In the genomic region with DNA sequence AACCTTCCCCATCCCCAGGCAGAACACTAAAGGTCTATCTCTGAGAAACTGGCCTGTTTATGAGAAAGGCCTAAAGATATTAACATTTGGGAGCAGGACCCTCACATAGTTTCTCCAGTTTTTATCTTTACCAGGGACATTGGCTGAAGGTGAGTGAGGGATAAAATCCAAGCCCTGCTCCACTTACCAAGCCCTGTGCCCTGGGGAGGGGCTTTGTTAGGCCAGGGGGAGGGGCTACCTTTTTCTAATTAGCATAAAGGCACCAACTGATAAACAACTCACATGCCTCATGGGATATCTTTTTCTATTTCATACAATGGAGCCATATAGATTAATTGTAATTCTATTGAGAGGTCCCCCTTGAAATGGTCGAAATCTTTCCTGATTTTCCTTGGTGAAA, we compare ENCODE assay signal across 31 cellular contexts. TPM values are rescaled to one million over a fixed set of nuclear protein-coding genes. Genes with fewer than 3 reads are reported as not detected.
"Had no signal": no experiment of that assay in that cellular context is flagged by ENCODE, and none has a peak within 500 bp of the region (broad histone marks: within the 10 kb centered on the region; RNA-seq: fewer than 3 reads in every experiment).

No MANE protein-coding gene starts in this region.

- H3K36me3 Mint-ChIP-seq: activated naive CD8-positive, alpha-beta T cell had no signal

- H3K9me3 Mint-ChIP-seq: activated CD4-positive, alpha-beta memory T cell treated with anti-CD3 and anti-CD28 coated beads, Interleukin-2, amount 10 ng/mL, durations not matched to agents 7 days and 5 days; activated CD4-positive, alpha-beta T cell treated with anti-CD3 and anti-CD28 coated beads, Interleukin-2, amount 10 ng/mL, durations not matched to agents 7 days and 5 days; activated T-cell treated with anti-CD3 and anti-CD28 coated beads, Interleukin-2, amount 50 U/mL, for 24 hours; activated T-cell treated with anti-CD3 and anti-CD28 coated beads, Interleukin-2, amount 50 U/mL, for 72 hours; effector memory CD8-positive, alpha-beta T cell had no signal

- H3K27me3 ChIP-seq: adrenal gland, body of pancreas, esophagus squamous epithelium had no signal

- H3K4me1 Mint-ChIP-seq: activated CD4-positive, alpha-beta T cell treated with anti-CD3 and anti-CD28 coated beads, Interleukin-2, amount 10 ng/mL, durations not matched to agents 7 days and 5 days had no signal

- H3K4me3 ChIP-seq: adrenal gland, body of pancreas, esophagus squamous epithelium had no signal

- H3K27me3 Mint-ChIP-seq: activated T-cell treated with anti-CD3 and anti-CD28 coated beads, Interleukin-2, amount 50 U/mL, for 24 hours; effector memory CD8-positive, alpha-beta T cell had no signal

- H3K27ac ChIP-seq: adrenal gland, body of pancreas, epithelial cell of prostate, esophagus squamous epithelium had no signal

- H3K9me3 ChIP-seq: adrenal gland, body of pancreas, esophagus squamous epithelium had no signal

- H3K4me3 Mint-ChIP-seq: activated CD4-positive, alpha-beta memory T cell treated with anti-CD3 and anti-CD28 coated beads, Interleukin-2, amount 10 ng/mL, durations not matched to agents 7 days and 5 days; activated CD4-positive, alpha-beta T cell treated with anti-CD3 and anti-CD28 coated beads, Interleukin-2, amount 10 ng/mL, durations not matched to agents 7 days and 5 days; activated naive CD8-positive, alpha-beta T cell; activated T-cell treated with anti-CD3 and anti-CD28 coated beads, Interleukin-2, amount 50 U/mL, for 24 hours; activated T-cell treated with anti-CD3 and anti-CD28 coated beads, Interleukin-2, amount 50 U/mL, for 72 hours; effector memory CD8-positive, alpha-beta T cell had no signal

- ATAC-seq: activated T-cell treated with anti-CD3 and anti-CD28 coated beads, Interleukin-2, amount 50 U/mL, for 72 hours; body of pancreas; effector memory CD8-positive, alpha-beta T cell had no signal

- H3K36me3 ChIP-seq: adrenal gland, esophagus squamous epithelium had no signal

- H3K27ac Mint-ChIP-seq: activated CD4-positive, alpha-beta memory T cell treated with anti-CD3 and anti-CD28 coated beads, Interleukin-2, amount 10 ng/mL, durations not matched to agents 7 days and 5 days; activated CD4-positive, alpha-beta T cell treated with anti-CD3 and anti-CD28 coated beads, Interleukin-2, amount 10 ng/mL, durations not matched to agents 7 days and 5 days; activated naive CD8-positive, alpha-beta T cell; activated T-cell treated with anti-CD3 and anti-CD28 coated beads, Interleukin-2, amount 50 U/mL, for 24 hours; effector memory CD8-positive, alpha-beta T cell had no signal

- DNase-seq: activated CD4-positive, alpha-beta memory T cell treated with anti-CD3 and anti-CD28 coated beads, Interleukin-2, amount 10 ng/mL, durations not matched to agents 7 days and 5 days; activated CD4-positive, alpha-beta T cell treated with anti-CD3 and anti-CD28 coated beads for 1 hour; activated CD4-positive, alpha-beta T cell treated with anti-CD3 and anti-CD28 coated beads for 4 hours; activated CD4-positive, alpha-beta T cell treated with anti-CD3 and anti-CD28 coated beads, Interleukin-2, amount 10 ng/mL, durations not matched to agents 7 days and 5 days; activated CD4-positive, alpha-beta T cell treated with anti-CD3 and anti-CD28 coated beads, Interleukin-2, amount 50 U/mL, for 4 hours; activated CD8-positive, alpha-beta memory T cell treated with anti-CD3 and anti-CD28 coated beads, Interleukin-2, amount 50 U/mL, for 48 hours; activated gamma-delta T cell treated with Interleukin-2 at 50 U/mL for 16 hours; activated naive CD4-positive, alpha-beta T cell treated with anti-CD3 and anti-CD28 coated beads, Interleukin-2, amount 50 U/mL, for 16 hours; activated naive CD4-positive, alpha-beta T cell treated with Interleukin-2 at 50 U/mL for 16 hours; activated T-cell treated with anti-CD3 and anti-CD28 coated beads for 4 hours; activated T-cell treated with anti-CD3 and anti-CD28 coated beads, Interleukin-2, amount 50 U/mL, for 24 hours; activated T-cell treated with anti-CD3 and anti-CD28 coated beads, Interleukin-2, amount 50 U/mL, for 72 hours; adrenal gland; amygdala; aorta; body of pancreas; caudate nucleus; cortex of kidney; dermis blood vessel endothelial cell; effector CD4-positive, alpha-beta T cell; effector memory CD8-positive, alpha-beta T cell; esophagus squamous epithelium; head of caudate nucleus; T-helper 2 cell had no signal

RNA-seq across cellular contexts. Expression of gene LIPJ, which starts 59.3 kb away (rescaled TPM):
- total RNA-seq: activated CD4-positive, alpha-beta memory T cell treated with anti-CD3 and anti-CD28 coated beads, Interleukin-2, amount 10 ng/mL, durations not matched to agents 7 days and 5 days; activated CD4-positive, alpha-beta T cell treated with anti-CD3 and anti-CD28 coated beads, Interleukin-2, amount 10 ng/mL, durations not matched to agents 7 days and 5 days; activated T-cell treated with anti-CD3 and anti-CD28 coated beads, Interleukin-2, amount 50 U/mL, for 72 hours; chondrocyte; dermis blood vessel endothelial cell; T-helper 1 cell treated with Interleukin-12 subunit alpha and Interleukin-12 subunit beta and Interleukin-4 antibody, amounts not matched to agents 30 ng/mL and 1 ng/mL, for 36 hours had no signal
- polyA plus RNA-seq: aorta, endothelial cell of umbilical vein, esophagus, fibroblast of lung had no signal
